In genomic region chr13:105464249-105464648, GRCh38 we compare ENCODE assay signal across 21 cellular contexts. TPM values are rescaled to one million over a fixed set of nuclear protein-coding genes. Genes with fewer than 3 reads are reported as not detected.
DNase-seq lines count a peak whose midpoint lies in the region; ATAC-seq, FAIRE-seq and TF ChIP-seq lines count a peak whose summit lies in the region.
"Had no signal": no experiment of that assay in that cellular context is flagged by ENCODE, and none has a peak within 500 bp of the region (broad histone marks: within the 10 kb centered on the region; RNA-seq: fewer than 3 reads in every experiment).

No MANE protein-coding gene starts in this region.

- H3F3A ChIP-seq in smooth muscle cell (ENCODE audit: low read depth) = no peaks in the 10 kb centered on the region

- H3K4me1 Mint-ChIP-seq in activated CD8-positive, alpha-beta T cell treated with anti-CD3 and anti-CD28 coated beads, Interleukin-2, amount 10 ng/mL, durations not matched to agents 7 days and 5 days (ENCODE audit: low read depth) = no peaks in the 10 kb centered on the region

- H3K79me2 ChIP-seq in mammary epithelial cell (ENCODE audit: insufficient read depth, low read length) = no peaks in the 10 kb centered on the region
- H3K79me2 ChIP-seq in keratinocyte (ENCODE audit: control insufficient read depth, insufficient read depth, low read length) = no peaks in the 10 kb centered on the region
- no peaks in the 10 kb centered on the region for H3K79me2 ChIP-seq in smooth muscle cell (ENCODE audit: low read depth)
- H3K79me2 ChIP-seq in OCI-LY7 (ENCODE audit: insufficient read depth, low read depth, low read length) = no peaks in the 10 kb centered on the region

- H3K27ac Mint-ChIP-seq in activated CD8-positive, alpha-beta T cell treated with anti-CD3 and anti-CD28 coated beads, Interleukin-2, amount 10 ng/mL, durations not matched to agents 7 days and 5 days = no peak overlapping the region
- H3K27ac Mint-ChIP-seq: CD8-positive, alpha-beta T cell; HFFc6 had no signal

- no peak overlapping the region for H3K4me3 Mint-ChIP-seq in activated CD8-positive, alpha-beta T cell treated with anti-CD3 and anti-CD28 coated beads, Interleukin-2, amount 10 ng/mL, durations not matched to agents 7 days and 5 days
- H3K4me3 Mint-ChIP-seq: CD8-positive, alpha-beta T cell; HFFc6 had no signal

- H3K9ac ChIP-seq in mammary epithelial cell (ENCODE audit: insufficient read depth, low read length) (no peak overlapping the region), keratinocyte (ENCODE audit: control insufficient read depth, extremely low read depth, insufficient read depth, low read length) (no peak overlapping the region), smooth muscle cell (ENCODE audit: low read depth) (no peak overlapping the region)

- 100% methylated on average over 1 of the region's 1 CpG for WGBS in mammary epithelial cell (ENCODE audit: low coverage, missing lambda C conversion rate)
- 33% methylated on average over 1 of the region's 1 CpG for WGBS in smooth muscle cell (ENCODE audit: low lambda C conversion rate)

- POLR2A ChIA-PET in OCI-LY7 (lab: Charles Lee) = no interaction called here
- POLR2A ChIA-PET in activated CD8-positive, alpha-beta T cell treated with anti-CD3 and anti-CD28 coated beads, Interleukin-2, amount 10 ng/mL, durations not matched to agents 7 days and 5 days (lab: Charles Lee) = no interaction called here

- no peaks in the 10 kb centered on the region for H3K36me3 ChIP-seq in mammary epithelial cell (ENCODE audit: insufficient read depth, low read length)
- no peaks in the 10 kb centered on the region for H3K36me3 ChIP-seq in keratinocyte (ENCODE audit: control insufficient read depth in 2 of 2, extremely low read depth in 1 of 2, insufficient read depth in 2 of 2, low read length in 2 of 2)
- no peaks in the 10 kb centered on the region for H3K36me3 ChIP-seq in smooth muscle cell (ENCODE audit: low read depth)
- H3K36me3 ChIP-seq in OCI-LY7 (ENCODE audit: insufficient read depth, low read length) = no peaks in the 10 kb centered on the region

- H3K9me2 ChIP-seq in OCI-LY7 (ENCODE audit: insufficient read depth, low read length) = no peaks in the 10 kb centered on the region

- H3K9me3 Mint-ChIP-seq in activated CD8-positive, alpha-beta T cell treated with anti-CD3 and anti-CD28 coated beads, Interleukin-2, amount 10 ng/mL, durations not matched to agents 7 days and 5 days (ENCODE audit: insufficient read depth) = no peaks in the 10 kb centered on the region
- H3K9me3 Mint-ChIP-seq: CD8-positive, alpha-beta T cell had no signal

- H2AFZ ChIP-seq in mammary epithelial cell (ENCODE audit: low read depth, low read length) (peak overlapping the region; percentile 55), keratinocyte (ENCODE audit: control insufficient read depth, low read length) (no peak overlapping the region), smooth muscle cell (ENCODE audit: low read depth) (no peak overlapping the region), OCI-LY7 (ENCODE audit: low read length) (no peak overlapping the region)

- no peaks in the 10 kb centered on the region for H3K9me1 ChIP-seq in keratinocyte (ENCODE audit: control insufficient read depth, extremely low read depth, insufficient read depth, low read length)

- H3K4me3 ChIP-seq in mammary epithelial cell (replicated peaks in 1 of 3; ENCODE audit: insufficient read depth in 1 of 3, low read depth in 2 of 3, low read length in 3 of 3) = no peak overlapping the region
- H3K4me3 ChIP-seq in keratinocyte (ENCODE audit: control insufficient read depth in 2 of 3, extremely low read depth in 1 of 3, insufficient read depth in 2 of 3, low read depth in 1 of 3, low read length in 3 of 3) = no peak overlapping the region
- H3K4me3 ChIP-seq in smooth muscle cell = no peak overlapping the region
- no peak overlapping the region for H3K4me3 ChIP-seq in OCI-LY7 (ENCODE audit: low read depth, low read length, poor library complexity, severe bottlenecking)

- peak overlapping the region; percentile 54 for H3K27ac ChIP-seq in mammary epithelial cell (ENCODE audit: insufficient read depth, low read depth, low read length)
- peak overlapping the region; percentile 17 for H3K27ac ChIP-seq in keratinocyte (ENCODE audit: control insufficient read depth, insufficient read depth, low read length)
- H3K27ac ChIP-seq in smooth muscle cell (ENCODE audit: low read depth) = peak overlapping the region; percentile 71
- no peak overlapping the region for H3K27ac ChIP-seq in OCI-LY7 (ENCODE audit: low read depth, low read length, poor library complexity, severe bottlenecking)

- H3K4me2 ChIP-seq in mammary epithelial cell (ENCODE audit: insufficient read depth, low read depth, low read length) (no peak overlapping the region), keratinocyte (ENCODE audit: control insufficient read depth, extremely low read depth, insufficient read depth, low read depth, low read length) (no peak overlapping the region), smooth muscle cell (no peak overlapping the region), OCI-LY7 (ENCODE audit: low read length) (no peak overlapping the region)

- H3K9me3 ChIP-seq in mammary epithelial cell (replicated peaks; ENCODE audit: insufficient read depth, low read length) = no peaks in the 10 kb centered on the region
- H3K9me3 ChIP-seq in keratinocyte (ENCODE audit: control insufficient read depth, low read depth, low read length) = no peaks in the 10 kb centered on the region
- no peaks in the 10 kb centered on the region for H3K9me3 ChIP-seq in smooth muscle cell (replicated peaks; ENCODE audit: low read depth)
- H3K9me3 ChIP-seq in OCI-LY7 (ENCODE audit: low read length) = no peaks in the 10 kb centered on the region

- DNase-seq in LHCN-M2 (ENCODE audit: low read depth) (peak; percentile 25), mammary epithelial cell (peak; percentile 68), keratinocyte (ENCODE audit: low read depth, low spot score) (no peak), smooth muscle cell (lab: John Stamatoyannopoulos, UW; ENCODE audit: unreplicated experiment) (no peak), OCI-LY7 (ENCODE audit: low spot score) (no peak), HUDEP-2 (lab: John Stamatoyannopoulos, UW; ENCODE audit: unreplicated experiment in 76 of 76) (no peak), SIG-M5 (lab: John Stamatoyannopoulos, UW) (no peak)
- DNase-seq in activated CD8-positive, alpha-beta T cell treated with anti-CD3 and anti-CD28 coated beads, Interleukin-2, amount 10 ng/mL, durations not matched to agents 7 days and 5 days = no peak
- DNase-seq: CD8-positive, alpha-beta T cell; DMS79 treated with DMSO at 0.1 percent for 48 hours; GF-D8; GOT3; HFFc6; Kasumi-1; MV-4-11; NCI-H1436; NCI-H446; SHP77 treated with DMSO at 0.1 percent for 48 hours had no signal

- H3K27me3 Mint-ChIP-seq in activated CD8-positive, alpha-beta T cell treated with anti-CD3 and anti-CD28 coated beads, Interleukin-2, amount 10 ng/mL, durations not matched to agents 7 days and 5 days (ENCODE audit: low read depth) = no peaks in the 10 kb centered on the region

- no peak for ATAC-seq in activated CD8-positive, alpha-beta T cell treated with anti-CD3 and anti-CD28 coated beads, Interleukin-2, amount 10 ng/mL, durations not matched to agents 7 days and 5 days
- ATAC-seq: CD8-positive, alpha-beta T cell had no signal

- CTCF ChIA-PET in mammary epithelial cell (lab: Charles Lee; ENCODE audit: low non-redundant PET) = no interaction called here
- CTCF ChIA-PET in OCI-LY7 (lab: Charles Lee; ENCODE audit: unreplicated experiment) = no interaction called here
- CTCF ChIA-PET in activated CD8-positive, alpha-beta T cell treated with anti-CD3 and anti-CD28 coated beads, Interleukin-2, amount 10 ng/mL, durations not matched to agents 7 days and 5 days (lab: Charles Lee) = no interaction called here

- in situ Hi-C loops in mammary epithelial cell (cut with MboI; ENCODE audit: low sequenced_read_pairs in 2 of 2) = no loop called here

- dilution Hi-C loops in mammary epithelial cell (cut with HindIII; ENCODE audit: low sequenced_read_pairs) = no loop called here
- dilution Hi-C loops in keratinocyte (cut with MboI; ENCODE audit: extremely low pct_ligation_motif_present, low sequenced_read_pairs) = no loop called here

- H3K4me1 ChIP-seq in mammary epithelial cell (ENCODE audit: insufficient read depth, low read length) = peaks cover 18% of the 10 kb centered on the region
- H3K4me1 ChIP-seq in keratinocyte (ENCODE audit: control insufficient read depth, extremely low read depth, insufficient read depth, low read length) = peaks cover 21% of the 10 kb centered on the region
- no peaks in the 10 kb centered on the region for H3K4me1 ChIP-seq in smooth muscle cell (ENCODE audit: low read depth)
- no peaks in the 10 kb centered on the region for H3K4me1 ChIP-seq in OCI-LY7 (ENCODE audit: insufficient read depth, low read length, poor library complexity, severe bottlenecking)

- TF ChIP-seq CTCF in mammary epithelial cell (conservative IDR thresholded peaks at IDR 0.05 in 1 of 2, IDR thresholded peaks at IDR 0.05 in 1 of 2; ENCODE audit: extremely low read depth in 1 of 2, insufficient read depth in 1 of 2, low read depth in 1 of 2, low read length in 2 of 2) (no peak), keratinocyte (optimal IDR thresholded peaks at IDR 0.05 in 1 of 3, IDR thresholded peaks at IDR 0.05 in 1 of 3, conservative IDR thresholded peaks at IDR 0.05 in 1 of 3; ENCODE audit: extremely low read depth in 1 of 3, insufficient read depth in 2 of 3, low read length in 3 of 3) (no peak), smooth muscle cell (IDR thresholded peaks at IDR 0.05; ENCODE audit: borderline replicate concordance, insufficient read depth, poor library complexity, severe bottlenecking) (no peak), OCI-LY7 (conservative IDR thresholded peaks at IDR 0.05; ENCODE audit: low read length) (no peak)

- BruUV-seq in mammary epithelial cell (replicated peaks; lab: Mats Ljungman, UMichigan) (no TSS peak), OCI-LY7 (replicated peaks; lab: Mats Ljungman, UMichigan) (no TSS peak)

- intact Hi-C loops in mammary epithelial cell (cut with micrococcal nuclease) (no loop called here), OCI-LY7 (cut with micrococcal nuclease; ENCODE audit: unreplicated experiment) (no loop called here)

- FAIRE-seq in keratinocyte (lab: Jason Lieb, UNC) = no peak
- FAIRE-seq: D721Med, RCC 7860 had no signal

- H4K20me1 ChIP-seq in mammary epithelial cell (ENCODE audit: insufficient read depth, low read length) (no peaks in the 10 kb centered on the region), keratinocyte (ENCODE audit: control insufficient read depth, extremely low read depth, insufficient read depth, low read length) (no peaks in the 10 kb centered on the region), smooth muscle cell (ENCODE audit: low read depth) (no peaks in the 10 kb centered on the region), OCI-LY7 (ENCODE audit: insufficient read depth, low read length) (no peaks in the 10 kb centered on the region)

- no peaks in the 10 kb centered on the region for H3K36me3 Mint-ChIP-seq in activated CD8-positive, alpha-beta T cell treated with anti-CD3 and anti-CD28 coated beads, Interleukin-2, amount 10 ng/mL, durations not matched to agents 7 days and 5 days (ENCODE audit: low read depth)
- H3K36me3 Mint-ChIP-seq: CD8-positive, alpha-beta T cell had no signal

- no peaks in the 10 kb centered on the region for H3K27me3 ChIP-seq in mammary epithelial cell (ENCODE audit: insufficient read depth, low read length)
- H3K27me3 ChIP-seq in keratinocyte (ENCODE audit: control insufficient read depth, extremely low read depth, insufficient read depth, low read length) = no peaks in the 10 kb centered on the region
- no peaks in the 10 kb centered on the region for H3K27me3 ChIP-seq in smooth muscle cell (ENCODE audit: low read depth)

RNA-seq across cellular contexts. Expression of gene DAOA, which starts 1.6 kb away (rescaled TPM):
- total RNA-seq in LHCN-M2 (2014; rRNA removed) (not detected in 2 replicates), mammary epithelial cell (not detected), smooth muscle cell (not detected in 2 replicates), OCI-LY7 (2022) (not detected in 2 replicates)
- polyA plus RNA-seq in LHCN-M2 (2012) = not detected
- polyA plus RNA-seq in mammary epithelial cell (not detected), keratinocyte (not detected in 3 replicates), smooth muscle cell (not detected in 2 replicates)
- polyA minus RNA-seq in mammary epithelial cell (not detected), keratinocyte (not detected in 3 replicates)
- polyA plus RNA-seq in keratinocyte (2011; ENCODE audit: low read depth) = not detected
- not detected in 2 replicates for polyA plus RNA-seq in keratinocyte (2011; cell fraction: cytosol; rRNA removed)
- polyA plus RNA-seq in keratinocyte (2011; cell fraction: nucleus; rRNA removed) = not detected in 2 replicates
- not detected in 2 replicates for polyA plus RNA-seq in keratinocyte (2012; ENCODE audit: low replicate concordance)
- not detected for polyA minus RNA-seq in keratinocyte (2011; cell fraction: cytosol; rRNA and poly(A)+ RNA removed)
- not detected in 2 replicates for polyA minus RNA-seq in keratinocyte (2011; cell fraction: nucleus; rRNA and poly(A)+ RNA removed)
- total RNA-seq in OCI-LY7 (2014; rRNA removed; shearing (Covaris generic)) = not detected in 2 replicates
- not detected for total RNA-seq in activated CD8-positive, alpha-beta T cell treated with anti-CD3 and anti-CD28 coated beads, Interleukin-2, amount 10 ng/mL, durations not matched to agents 7 days and 5 days
- total RNA-seq: CD8-positive, alpha-beta T cell; HFFc6 had no signal
- polyA plus RNA-seq: BJ had no signal

Comparison
In these comparisons a context has a peak if more than half of its experiments do, and no peak if none do; other contexts are left out.
1. DNase-seq: peak in LHCN-M2 (single experiment) and mammary epithelial cell (single experiment); none in keratinocyte (single experiment), smooth muscle cell (single experiment), OCI-LY7 (single experiment), HUDEP-2 (0 of 76), activated CD8-positive, alpha-beta T cell treated with anti-CD3 and anti-CD28 coated beads, Interleukin-2, amount 10 ng/mL, durations not matched to agents 7 days and 5 days (single experiment) and SIG-M5 (single experiment).